In genomic region chr9:20703146-20703545, GRCh38 we compare ENCODE assay signal across 12 cellular contexts. TPM values are rescaled to one million over a fixed set of nuclear protein-coding genes. Genes with fewer than 3 reads are reported as not detected.
DNase-seq lines count a peak whose midpoint lies in the region; TF ChIP-seq lines count a peak whose summit lies in the region.
"Had no signal": no experiment of that assay in that cellular context is flagged by ENCODE, and none has a peak within 500 bp of the region (broad histone marks: within the 10 kb centered on the region; RNA-seq: fewer than 3 reads in every experiment).

No MANE protein-coding gene starts in this region.

- H3K4me3 ChIP-seq in mesenchymal stem cell (ENCODE audit: insufficient read depth in 1 of 2, low read depth in 1 of 2, low read length in 2 of 2), result no peak overlapping the region
- no peak overlapping the region for H3K4me3 ChIP-seq in spleen
- H3K4me3 ChIP-seq: BLaER1 treated with 17β-estradiol and CSF1 and Interleukin-3, amounts not matched to agents 10 nM and 100 nM; GM23248 had no signal

- DNase-seq in DMS79 treated with DMSO at 0.1 percent for 48 hours (lab: John Stamatoyannopoulos, UW) (peak; percentile 17), NCI-H524 (lab: John Stamatoyannopoulos, UW) (peak; percentile 16 to 58), mesenchymal stem cell (no peak), spleen (no peak), NCI-H1436 (lab: John Stamatoyannopoulos, UW) (no peak)
- DNase-seq in NK-92 treated with Interleukin-12 subunit alpha and Interleukin-12 subunit beta, amount 100 ng/mL, for 24 hours (lab: John Stamatoyannopoulos, UW), result no peak
- DNase-seq: Calu3; CD8-positive, alpha-beta T cell; GM23248; HFFc6; IMR-90 had no signal

- 92% methylated on average over 3 of the region's 3 CpGs for WGBS in mesenchymal stem cell
- 86 to 91% (median 90%) methylated on average over 3 of the region's 3 CpGs for WGBS in spleen, 5 donors

- intact Hi-C loops in spleen (cut with DNase I; ENCODE audit: low total_unique reads), result no loop called here

- H3K4me1 ChIP-seq in mesenchymal stem cell (ENCODE audit: control insufficient read depth, insufficient read depth, low read depth, low read length), result peaks cover 7% of the 10 kb centered on the region
- peaks cover 0 to 11% (median 8%) of the 10 kb centered on the region in 6 donors for H3K4me1 ChIP-seq in spleen
- H3K4me1 ChIP-seq: BLaER1 treated with 17β-estradiol and CSF1 and Interleukin-3, amounts not matched to agents 10 nM and 100 nM had no signal

- peak overlapping the region; percentile 80 for H2AK5ac ChIP-seq in mesenchymal stem cell (ENCODE audit: low read length, severe bottlenecking)

- no peak overlapping the region for H2BK5ac ChIP-seq in mesenchymal stem cell (ENCODE audit: low read depth, low read length, poor library complexity, severe bottlenecking)

- H2BK12ac ChIP-seq in mesenchymal stem cell (ENCODE audit: low read length in 2 of 2), result no peak overlapping the region

- H2AFZ ChIP-seq in mesenchymal stem cell (ENCODE audit: low read depth, low read length), result no peak overlapping the region
- H2AFZ ChIP-seq: GM23248 had no signal

- no peak for TF ChIP-seq POLR2A in spleen (IDR thresholded peaks at IDR 0.05)

- H3K18ac ChIP-seq in mesenchymal stem cell (ENCODE audit: low read depth in 1 of 2, low read length in 2 of 2), result no peak overlapping the region

- peak overlapping the region; percentile 56 for H3K27ac ChIP-seq in mesenchymal stem cell (ENCODE audit: low read length, poor library complexity, severe bottlenecking)
- H3K27ac ChIP-seq in spleen, result no peak overlapping the region
- H3K27ac ChIP-seq: BLaER1 treated with 17β-estradiol and CSF1 and Interleukin-3, amounts not matched to agents 10 nM and 100 nM; GM23248 had no signal

- H3K9ac ChIP-seq in mesenchymal stem cell (ENCODE audit: low read length), result no peak overlapping the region
- H3K9ac ChIP-seq: BLaER1 treated with 17β-estradiol and CSF1 and Interleukin-3, amounts not matched to agents 10 nM and 100 nM; GM23248 had no signal

- H4K91ac ChIP-seq in mesenchymal stem cell (ENCODE audit: low read length), result no peak overlapping the region

- no peaks in the 10 kb centered on the region for H3K27me3 ChIP-seq in mesenchymal stem cell (ENCODE audit: control insufficient read depth in 1 of 2, insufficient read depth in 1 of 2, low read length in 2 of 2)
- no peaks in the 10 kb centered on the region for H3K27me3 ChIP-seq in spleen (replicated peaks in 1 of 7)
- H3K27me3 ChIP-seq: BLaER1 treated with 17β-estradiol and CSF1 and Interleukin-3, amounts not matched to agents 10 nM and 100 nM had no signal

- H2BK120ac ChIP-seq in mesenchymal stem cell (ENCODE audit: low read depth, low read length), result no peak overlapping the region

- H4K8ac ChIP-seq in mesenchymal stem cell (ENCODE audit: low read length), result no peak overlapping the region

- H3K36me3 ChIP-seq in mesenchymal stem cell (ENCODE audit: control insufficient read depth in 1 of 2, insufficient read depth in 2 of 2, low read depth in 1 of 2, low read length in 2 of 2), result no peaks in the 10 kb centered on the region
- H3K36me3 ChIP-seq in spleen, result no peaks in the 10 kb centered on the region
- H3K36me3 ChIP-seq: BLaER1 treated with 17β-estradiol and CSF1 and Interleukin-3, amounts not matched to agents 10 nM and 100 nM had no signal

- no peak overlapping the region for H3K14ac ChIP-seq in mesenchymal stem cell (ENCODE audit: low read length in 2 of 2)

- H3K9me3 ChIP-seq in mesenchymal stem cell (ENCODE audit: control insufficient read depth, low read length), result no peaks in the 10 kb centered on the region
- H3K9me3 ChIP-seq in spleen, result no peaks in the 10 kb centered on the region
- H3K9me3 ChIP-seq: BLaER1 treated with 17β-estradiol and CSF1 and Interleukin-3, amounts not matched to agents 10 nM and 100 nM had no signal

- no peak for TF ChIP-seq CTCF in spleen (IDR thresholded peaks at IDR 0.05 in 8 of 11, conservative IDR thresholded peaks at IDR 0.05 in 3 of 11)

- H3K4me2 ChIP-seq in mesenchymal stem cell (ENCODE audit: low read length, poor library complexity, severe bottlenecking), result peak overlapping the region; percentile 54
- H3K4me2 ChIP-seq: BLaER1 treated with 17β-estradiol and CSF1 and Interleukin-3, amounts not matched to agents 10 nM and 100 nM had no signal

- H2BK15ac ChIP-seq in mesenchymal stem cell (ENCODE audit: low read depth, poor library complexity, severe bottlenecking), result no peak overlapping the region

- no peak overlapping the region for H3K4ac ChIP-seq in mesenchymal stem cell (ENCODE audit: low read depth in 1 of 2, low read length in 2 of 2)

- peaks cover 12% of the 10 kb centered on the region for H3K79me1 ChIP-seq in mesenchymal stem cell (replicated peaks; ENCODE audit: low read length, poor library complexity, severe bottlenecking)

- no peak overlapping the region for H3K23ac ChIP-seq in mesenchymal stem cell (ENCODE audit: low read length in 2 of 2)

RNA-seq across cellular contexts. Expression of gene FOCAD, which starts 19.1 kb away (rescaled TPM):
- 16.0 TPM for polyA plus RNA-seq in mesenchymal stem cell (2013, experiment 1 of 2)
- polyA plus RNA-seq in mesenchymal stem cell (2013, experiment 2 of 2), result 16.2 TPM
- 10 to 100 TPM; 10.8 to 33.2 (median 23.7) TPM for total RNA-seq in spleen
- 1 to 10 TPM; 3.0 to 3.7 (median 3.0) TPM for polyA plus RNA-seq in spleen

Comparison
In these comparisons a context has a peak if more than half of its experiments do, and no peak if none do; other contexts are left out.
1. DNase-seq: peak in DMS79 treated with DMSO at 0.1 percent for 48 hours (single experiment) and NCI-H524 (2 of 2); none in mesenchymal stem cell (single experiment), NK-92 treated with Interleukin-12 subunit alpha and Interleukin-12 subunit beta, amount 100 ng/mL, for 24 hours (single experiment), spleen (single experiment) and NCI-H1436 (single experiment).